Comparison of ENCODE assay signal across 2 cellular contexts in genomic region chr16:82082543-82083244, GRCh38.
TF ChIP-seq lines count a peak whose summit lies in the region.

No MANE protein-coding gene starts in this region.

TF ChIP-seq in HepG2, 621 proteins besides CTCF, POLR2A, EP300 and RAD21 (continues in another document):
- TF ChIP-seq HIVEP1 (CRISPR knock-in tag; IDR thresholded peaks at IDR 0.05) (no peak), ZNF503 (CRISPR knock-in tag; IDR thresholded peaks at IDR 0.05) (peak; percentile 86; the same call in 1 of the 2 replicates), MTA1 (CRISPR knock-in tag; IDR thresholded peaks at IDR 0.05; ENCODE audit: borderline replicate concordance) (no peak), ZNF790 (CRISPR knock-in tag; IDR thresholded peaks at IDR 0.05; ENCODE audit: borderline replicate concordance) (no peak), ZNF720 (CRISPR knock-in tag; IDR thresholded peaks at IDR 0.05) (no peak), GTF2F1 (IDR thresholded peaks at IDR 0.05; ENCODE audit: low read length) (no peak), ATF5 (CRISPR knock-in tag; IDR thresholded peaks at IDR 0.05; ENCODE audit: low read depth) (no peak), HDAC2 (CRISPR knock-in tag; IDR thresholded peaks at IDR 0.05) (peak; percentile 97), ZNF766 (CRISPR knock-in tag; IDR thresholded peaks at IDR 0.05; ENCODE audit: borderline replicate concordance) (no peak), HOXA7 (CRISPR knock-in tag; IDR thresholded peaks at IDR 0.05) (no peak; the same call in 1 of the 2 replicates), ZNF580 (CRISPR knock-in tag; IDR thresholded peaks at IDR 0.05; ENCODE audit: borderline replicate concordance, low read depth) (peak; percentile 92), TIGD3 (CRISPR knock-in tag; IDR thresholded peaks at IDR 0.05; ENCODE audit: borderline replicate concordance) (no peak), MYC (CRISPR knock-in tag; IDR thresholded peaks at IDR 0.05; ENCODE audit: borderline replicate concordance) (no peak), ATRX (CRISPR knock-in tag; IDR thresholded peaks at IDR 0.05; ENCODE audit: borderline replicate concordance) (no peak), E2F2 (CRISPR knock-in tag; IDR thresholded peaks at IDR 0.05; ENCODE audit: borderline replicate concordance) (no peak), RFXAP (CRISPR knock-in tag; IDR thresholded peaks at IDR 0.05; ENCODE audit: borderline replicate concordance) (no peak; the same call in 1 of the 2 replicates), KDM4B (CRISPR knock-in tag; IDR thresholded peaks at IDR 0.05) (peak; percentile 92), HMG20A (CRISPR knock-in tag; IDR thresholded peaks at IDR 0.05; ENCODE audit: borderline replicate concordance) (peak; percentile 100), ZNF326 (CRISPR knock-in tag; IDR thresholded peaks at IDR 0.05; ENCODE audit: borderline replicate concordance) (no peak), MAF1 (CRISPR knock-in tag; IDR thresholded peaks at IDR 0.05; ENCODE audit: borderline replicate concordance) (no peak), KLF13 (CRISPR knock-in tag; IDR thresholded peaks at IDR 0.05) (no peak), U2AF1 (optimal IDR thresholded peaks at IDR 0.05; ENCODE audit: low read depth, low read length) (no peak), ZNF556 (CRISPR knock-in tag; IDR thresholded peaks at IDR 0.05; ENCODE audit: borderline replicate concordance) (no peak), RAD51 (IDR thresholded peaks at IDR 0.05; ENCODE audit: borderline replicate concordance) (no peak), PLSCR1 (CRISPR knock-in tag; IDR thresholded peaks at IDR 0.05; ENCODE audit: borderline replicate concordance) (no peak; the same call in 1 of the 2 replicates), NR0B2 (CRISPR knock-in tag; IDR thresholded peaks at IDR 0.05) (no peak), RXRB (CRISPR knock-in tag; IDR thresholded peaks at IDR 0.05; ENCODE audit: borderline replicate concordance) (peak; percentile 100), RFX5 (IDR thresholded peaks at IDR 0.05; ENCODE audit: low read depth, low read length) (no peak), ELF1 (CRISPR knock-in tag; IDR thresholded peaks at IDR 0.05) (no peak), IRX3 (CRISPR knock-in tag; IDR thresholded peaks at IDR 0.05; ENCODE audit: borderline replicate concordance, low read depth) (0 out of 2 replicates have a peak, but pooled peaks have one; percentile 50)

TF ChIP-seq in SK-N-SH treated with all-trans-retinoic acid at 6 μM for 48 hours, 23 proteins besides CTCF, POLR2A, EP300 and RAD21:
- TF ChIP-seq CREB5 (CRISPR knock-in tag; IDR thresholded peaks at IDR 0.05; ENCODE audit: low read depth), result no peak
- no peak for TF ChIP-seq CSDC2 (CRISPR knock-in tag; IDR thresholded peaks at IDR 0.05)
- no peak for TF ChIP-seq ZNF8 (CRISPR knock-in tag; IDR thresholded peaks at IDR 0.05)
- TF ChIP-seq ZNF70 (CRISPR knock-in tag; IDR thresholded peaks at IDR 0.05), result no peak
- TF ChIP-seq GLIS3 (CRISPR knock-in tag; IDR thresholded peaks at IDR 0.05), result no peak
- TF ChIP-seq PPARA (CRISPR knock-in tag; IDR thresholded peaks at IDR 0.05; ENCODE audit: borderline replicate concordance), result no peak
- TF ChIP-seq ESRRG (CRISPR knock-in tag; IDR thresholded peaks at IDR 0.05), result no peak
- no peak for TF ChIP-seq ISL1 (CRISPR knock-in tag; IDR thresholded peaks at IDR 0.05)
- no peak for TF ChIP-seq TSHZ2 (CRISPR knock-in tag; IDR thresholded peaks at IDR 0.05)
- TF ChIP-seq OSR1 (CRISPR knock-in tag; IDR thresholded peaks at IDR 0.05), result no peak
- TF ChIP-seq SNAI2 (CRISPR knock-in tag; IDR thresholded peaks at IDR 0.05), result no peak
- TF ChIP-seq POU6F1 (CRISPR knock-in tag; IDR thresholded peaks at IDR 0.05; ENCODE audit: borderline replicate concordance, low read depth), result no peak
- no peak for TF ChIP-seq CSRNP3 (CRISPR knock-in tag; IDR thresholded peaks at IDR 0.05)
- no peak for TF ChIP-seq TCF4 (CRISPR knock-in tag; IDR thresholded peaks at IDR 0.05; ENCODE audit: borderline replicate concordance)
